ENCODE assay signal across 1 cellular context in genomic region chr7:50592940-50593339, GRCh38.
TF ChIP-seq lines count a peak whose summit lies in the region.

No MANE protein-coding gene starts in this region.

TF ChIP-seq in HepG2, 621 proteins besides CTCF, POLR2A, EP300 and RAD21 (continued from another document):
- TF ChIP-seq, protein P1, sequence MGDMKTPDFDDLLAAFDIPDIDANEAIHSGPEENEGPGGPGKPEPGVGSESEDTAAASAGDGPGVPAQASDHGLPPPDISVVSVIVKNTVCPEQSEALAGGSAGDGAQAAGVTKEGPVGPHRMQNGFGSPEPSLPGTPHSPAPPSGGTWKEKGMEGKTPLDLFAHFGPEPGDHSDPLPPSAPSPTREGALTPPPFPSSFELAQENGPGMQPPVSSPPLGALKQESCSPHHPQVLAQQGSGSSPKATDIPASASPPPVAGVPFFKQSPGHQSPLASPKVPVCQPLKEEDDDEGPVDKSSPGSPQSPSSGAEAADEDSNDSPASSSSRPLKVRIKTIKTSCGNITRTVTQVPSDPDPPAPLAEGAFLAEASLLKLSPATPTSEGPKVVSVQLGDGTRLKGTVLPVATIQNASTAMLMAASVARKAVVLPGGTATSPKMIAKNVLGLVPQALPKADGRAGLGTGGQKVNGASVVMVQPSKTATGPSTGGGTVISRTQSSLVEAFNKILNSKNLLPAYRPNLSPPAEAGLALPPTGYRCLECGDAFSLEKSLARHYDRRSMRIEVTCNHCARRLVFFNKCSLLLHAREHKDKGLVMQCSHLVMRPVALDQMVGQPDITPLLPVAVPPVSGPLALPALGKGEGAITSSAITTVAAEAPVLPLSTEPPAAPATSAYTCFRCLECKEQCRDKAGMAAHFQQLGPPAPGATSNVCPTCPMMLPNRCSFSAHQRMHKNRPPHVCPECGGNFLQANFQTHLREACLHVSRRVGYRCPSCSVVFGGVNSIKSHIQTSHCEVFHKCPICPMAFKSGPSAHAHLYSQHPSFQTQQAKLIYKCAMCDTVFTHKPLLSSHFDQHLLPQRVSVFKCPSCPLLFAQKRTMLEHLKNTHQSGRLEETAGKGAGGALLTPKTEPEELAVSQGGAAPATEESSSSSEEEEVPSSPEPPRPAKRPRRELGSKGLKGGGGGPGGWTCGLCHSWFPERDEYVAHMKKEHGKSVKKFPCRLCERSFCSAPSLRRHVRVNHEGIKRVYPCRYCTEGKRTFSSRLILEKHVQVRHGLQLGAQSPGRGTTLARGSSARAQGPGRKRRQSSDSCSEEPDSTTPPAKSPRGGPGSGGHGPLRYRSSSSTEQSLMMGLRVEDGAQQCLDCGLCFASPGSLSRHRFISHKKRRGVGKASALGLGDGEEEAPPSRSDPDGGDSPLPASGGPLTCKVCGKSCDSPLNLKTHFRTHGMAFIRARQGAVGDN (CRISPR knock-in tag; IDR thresholded peaks at IDR 0.05) = peak; percentile 17; the same call in 1 of the 2 replicates
